Comparison of ENCODE assay signal across 30 cellular contexts in the genomic region with DNA sequence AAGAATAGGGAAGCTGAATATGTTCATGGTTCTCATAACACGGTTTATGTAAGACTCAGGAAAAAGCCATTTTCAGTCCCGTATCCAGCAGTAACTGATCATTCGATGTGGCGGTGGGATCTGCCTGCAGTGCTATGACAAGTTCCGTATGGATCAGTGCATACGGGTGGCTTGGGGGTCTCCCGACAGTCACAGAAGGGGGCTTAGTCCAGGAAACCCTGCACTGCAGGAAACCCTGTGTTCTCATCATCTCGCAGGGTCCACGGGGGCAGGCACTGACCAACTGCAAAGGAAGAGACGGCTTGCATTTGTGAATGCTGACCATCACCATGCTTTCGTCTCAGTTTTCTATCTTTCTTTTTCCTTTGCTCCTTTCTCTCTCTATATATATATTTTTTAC. TPM values are rescaled to one million over a fixed set of nuclear protein-coding genes. Genes with fewer than 3 reads are reported as not detected.
"Had no signal": no experiment of that assay in that cellular context is flagged by ENCODE, and none has a peak within 500 bp of the region (broad histone marks: within the 10 kb centered on the region; RNA-seq: fewer than 3 reads in every experiment).

No MANE protein-coding gene starts in this region.

- DNase-seq: activated B cell treated with CpG ODN at 0.5 μM for 24 hours; activated CD4-positive, alpha-beta memory T cell treated with anti-CD3 and anti-CD28 coated beads, Interleukin-2, amount 10 ng/mL, durations not matched to agents 7 days and 5 days; activated CD4-positive, alpha-beta T cell treated with anti-CD3 and anti-CD28 coated beads for 48 hours; activated CD4-positive, alpha-beta T cell treated with anti-CD3 and anti-CD28 coated beads, Interleukin-2, amount 10 ng/mL, durations not matched to agents 7 days and 5 days; activated CD4-positive, alpha-beta T cell treated with anti-CD3 and anti-CD28 coated beads, Interleukin-2, amount 50 U/mL, for 48 hours; activated CD4-positive, CD25-positive, alpha-beta regulatory T cell treated with anti-CD3 and anti-CD28 coated beads, Interleukin-2, amount 50 U/mL, for 72 hours; activated CD8-positive, alpha-beta memory T cell treated with anti-CD3 and anti-CD28 coated beads for 24 hours; activated CD8-positive, alpha-beta memory T cell treated with anti-CD3 and anti-CD28 coated beads, Interleukin-2, amount 10 ng/mL, durations not matched to agents 7 days and 5 days; activated CD8-positive, alpha-beta memory T cell treated with anti-CD3 and anti-CD28 coated beads, Interleukin-2, amount 50 U/mL, for 48 hours; activated CD8-positive, alpha-beta T cell treated with anti-CD3 and anti-CD28 coated beads, Interleukin-2, amount 10 ng/mL, durations not matched to agents 7 days and 5 days; activated effector memory CD4-positive, alpha-beta T cell treated with Interleukin-2 at 50 U/mL for 16 hours; activated gamma-delta T cell; activated naive CD4-positive, alpha-beta T cell treated with anti-CD3 and anti-CD28 coated beads, Interleukin-2, amount 10 ng/mL, durations not matched to agents 7 days and 5 days; activated naive CD4-positive, alpha-beta T cell treated with Interleukin-2 at 50 U/mL for 16 hours; activated naive CD8-positive, alpha-beta T cell treated with anti-CD3 and anti-CD28 coated beads, Interleukin-2, amount 10 ng/mL, durations not matched to agents 7 days and 5 days; activated naive CD8-positive, alpha-beta T cell treated with anti-CD3 and anti-CD28 coated beads, Interleukin-2, amount 50 U/mL, for 24 hours; activated T-cell treated with anti-CD3 and anti-CD28 coated beads, Interleukin-2, amount 50 U/mL, for 24 hours; activated T-cell treated with anti-CD3 and anti-CD28 coated beads, Interleukin-2, amount 50 U/mL, for 48 hours; amygdala; anterior cingulate cortex; caudate nucleus; cerebellar nuclear complex; T-helper 1 cell; T-helper 2 cell; T-helper 9 cell had no signal

- H3K4me3 ChIP-seq: ascending aorta, cardiac muscle cell had no signal

- H3K4me1 ChIP-seq: ascending aorta had no signal

- H3K9me3 ChIP-seq: ascending aorta had no signal

- FAIRE-seq: bronchial epithelial cell, TTC549 had no signal

- H3K27ac ChIP-seq: ascending aorta, cardiac muscle cell had no signal

- H3K27me3 ChIP-seq: ascending aorta, cardiac muscle cell had no signal

- ATAC-seq: activated CD8-positive, alpha-beta memory T cell treated with anti-CD3 and anti-CD28 coated beads, Interleukin-2, amount 10 ng/mL, durations not matched to agents 7 days and 5 days; activated CD8-positive, alpha-beta T cell treated with anti-CD3 and anti-CD28 coated beads, Interleukin-2, amount 10 ng/mL, durations not matched to agents 7 days and 5 days; activated naive CD8-positive, alpha-beta T cell treated with anti-CD3 and anti-CD28 coated beads, Interleukin-2, amount 50 U/mL, for 24 hours had no signal

RNA-seq across cellular contexts. Expression of a gene that starts 19.3 kb away (rescaled TPM):
- total RNA-seq: activated B cell treated with CpG ODN at 0.5 μM for 24 hours; activated CD4-positive, alpha-beta memory T cell treated with anti-CD3 and anti-CD28 coated beads, Interleukin-2, amount 10 ng/mL, durations not matched to agents 7 days and 5 days; activated CD4-positive, alpha-beta T cell treated with anti-CD3 and anti-CD28 coated beads, Interleukin-2, amount 10 ng/mL, durations not matched to agents 7 days and 5 days; activated CD8-positive, alpha-beta memory T cell treated with anti-CD3 and anti-CD28 coated beads, Interleukin-2, amount 10 ng/mL, durations not matched to agents 7 days and 5 days; activated CD8-positive, alpha-beta T cell treated with anti-CD3 and anti-CD28 coated beads, Interleukin-2, amount 10 ng/mL, durations not matched to agents 7 days and 5 days; activated naive CD8-positive, alpha-beta T cell treated with anti-CD3 and anti-CD28 coated beads, Interleukin-2, amount 10 ng/mL, durations not matched to agents 7 days and 5 days had no signal

RNA-seq across cellular contexts. Expression of a gene that starts 31.1 kb away (rescaled TPM):
- total RNA-seq: activated B cell treated with CpG ODN at 0.5 μM for 24 hours; activated CD4-positive, alpha-beta memory T cell treated with anti-CD3 and anti-CD28 coated beads, Interleukin-2, amount 10 ng/mL, durations not matched to agents 7 days and 5 days; activated CD4-positive, alpha-beta T cell treated with anti-CD3 and anti-CD28 coated beads, Interleukin-2, amount 10 ng/mL, durations not matched to agents 7 days and 5 days; activated CD8-positive, alpha-beta memory T cell treated with anti-CD3 and anti-CD28 coated beads, Interleukin-2, amount 10 ng/mL, durations not matched to agents 7 days and 5 days; activated CD8-positive, alpha-beta T cell treated with anti-CD3 and anti-CD28 coated beads, Interleukin-2, amount 10 ng/mL, durations not matched to agents 7 days and 5 days; activated naive CD8-positive, alpha-beta T cell treated with anti-CD3 and anti-CD28 coated beads, Interleukin-2, amount 10 ng/mL, durations not matched to agents 7 days and 5 days had no signal

RNA-seq across cellular contexts. Expression of a gene that starts 37.0 kb away (rescaled TPM):
- total RNA-seq: activated B cell treated with CpG ODN at 0.5 μM for 24 hours; activated CD4-positive, alpha-beta memory T cell treated with anti-CD3 and anti-CD28 coated beads, Interleukin-2, amount 10 ng/mL, durations not matched to agents 7 days and 5 days; activated CD4-positive, alpha-beta T cell treated with anti-CD3 and anti-CD28 coated beads, Interleukin-2, amount 10 ng/mL, durations not matched to agents 7 days and 5 days; activated CD8-positive, alpha-beta memory T cell treated with anti-CD3 and anti-CD28 coated beads, Interleukin-2, amount 10 ng/mL, durations not matched to agents 7 days and 5 days; activated CD8-positive, alpha-beta T cell treated with anti-CD3 and anti-CD28 coated beads, Interleukin-2, amount 10 ng/mL, durations not matched to agents 7 days and 5 days; activated naive CD8-positive, alpha-beta T cell treated with anti-CD3 and anti-CD28 coated beads, Interleukin-2, amount 10 ng/mL, durations not matched to agents 7 days and 5 days; activated T-helper 2 cell treated with anti-CD3 and anti-CD28 coated beads, Interferon-gamma antibody, Interleukin-2, Interleukin-4, amounts not matched to agents 10 μg/mL and 5 μg/mL and 100 μg/mL, durations not matched to agents 14 hours and 24 hours and 36 hours had no signal
